25 cellular contexts compared by ENCODE assay signal in genomic region chr12:106238146-106238545, GRCh38. TPM values are rescaled to one million over a fixed set of nuclear protein-coding genes. Genes with fewer than 3 reads are reported as not detected.
A peak's percentile ranks its signal among the peaks of the same experiment; 100 is the strongest.
DNase-seq lines count a peak whose midpoint lies in the region; ATAC-seq and TF ChIP-seq lines count a peak whose summit lies in the region.
"Had no signal": no experiment of that assay in that cellular context is flagged by ENCODE, and none has a peak within 500 bp of the region (broad histone marks: within the 10 kb centered on the region; RNA-seq: fewer than 3 reads in every experiment).

No MANE protein-coding gene starts in this region.

- 0 out of 2 replicates have a peak overlapping the region, but pooled peaks have one; percentile 40 for H3K27ac ChIP-seq in WERI-Rb-1
- peak overlapping the region; percentile 24 to 89 (median 74) for H3K27ac ChIP-seq in heart left ventricle
- H3K27ac ChIP-seq: hepatocyte, psoas muscle, tibial nerve had no signal

- CTCF ChIA-PET in Caco-2 (lab: Charles Lee): no interaction called here

- H3K9me3 Mint-ChIP-seq in Caco-2 (ENCODE audit: unreplicated experiment): no peaks in the 10 kb centered on the region
- no peaks in the 10 kb centered on the region for H3K9me3 Mint-ChIP-seq in neural crest cell
- H3K9me3 Mint-ChIP-seq: activated CD8-positive, alpha-beta T cell treated with anti-CD3 and anti-CD28 coated beads for 36 hours; activated naive CD8-positive, alpha-beta T cell treated with anti-CD3 and anti-CD28 coated beads, Interleukin-2, amount 10 ng/mL, durations not matched to agents 7 days and 5 days had no signal

- H3K4me1 Mint-ChIP-seq in Caco-2 (ENCODE audit: low read depth, unreplicated experiment) (peaks cover 7% of the 10 kb centered on the region), neural crest cell (peaks cover 10% of the 10 kb centered on the region)
- H3K4me1 Mint-ChIP-seq: activated naive CD8-positive, alpha-beta T cell treated with anti-CD3 and anti-CD28 coated beads, Interleukin-2, amount 10 ng/mL, durations not matched to agents 7 days and 5 days; immature natural killer cell had no signal

- H3K36me3 ChIP-seq in Caco-2 (ENCODE audit: control insufficient read depth, insufficient read depth, low read length) (peaks cover 4% of the 10 kb centered on the region; the same call in 1 of the 2 replicates), WERI-Rb-1 (peaks cover 15% of the 10 kb centered on the region), heart left ventricle (peaks cover 0 to 50% (median 39%) of the 10 kb centered on the region in 9 donors)

- no TSS peak for BruUV-seq in Caco-2 (replicated peaks; lab: Mats Ljungman, UMichigan)

- H3K27me3 Mint-ChIP-seq in Caco-2 (ENCODE audit: insufficient read depth, unreplicated experiment) (no peaks in the 10 kb centered on the region), neural crest cell (ENCODE audit: low read depth) (no peaks in the 10 kb centered on the region)
- H3K27me3 Mint-ChIP-seq: activated CD8-positive, alpha-beta T cell treated with anti-CD3 and anti-CD28 coated beads for 36 hours; activated naive CD8-positive, alpha-beta T cell treated with anti-CD3 and anti-CD28 coated beads, Interleukin-2, amount 10 ng/mL, durations not matched to agents 7 days and 5 days had no signal

- intact Hi-C loops in Caco-2 (cut with micrococcal nuclease; ENCODE audit: unreplicated experiment): no loop called here
- intact Hi-C loops in heart left ventricle (cut with DNase I): loop anchor here in 2 of 10 donors (5.0 kb wide), 2 partner anchors 104 to 109 kb away; no protein-coding TSS in a partner anchor

- H3K4me1 ChIP-seq in Caco-2 (no peaks in the 10 kb centered on the region), heart left ventricle (peaks cover 0 to 28% (median 5%) of the 10 kb centered on the region in 12 donors)
- H3K4me1 ChIP-seq: psoas muscle had no signal

- no peaks in the 10 kb centered on the region for H3K27me3 ChIP-seq in Caco-2 (replicated peaks; ENCODE audit: control insufficient read depth, insufficient read depth, low read length)
- H3K27me3 ChIP-seq in WERI-Rb-1 (ENCODE audit: insufficient read depth, low read depth, severe bottlenecking): no peaks in the 10 kb centered on the region
- H3K27me3 ChIP-seq in heart left ventricle: no peaks in the 10 kb centered on the region
- H3K27me3 ChIP-seq: hepatocyte, tibial nerve had no signal

- no peak overlapping the region for H3K4me3 Mint-ChIP-seq in Caco-2 (ENCODE audit: unreplicated experiment)
- H3K4me3 Mint-ChIP-seq in neural crest cell: peak overlapping the region; percentile 12
- H3K4me3 Mint-ChIP-seq: activated CD8-positive, alpha-beta T cell treated with anti-CD3 and anti-CD28 coated beads for 36 hours; activated naive CD8-positive, alpha-beta T cell treated with anti-CD3 and anti-CD28 coated beads, Interleukin-2, amount 10 ng/mL, durations not matched to agents 7 days and 5 days; immature natural killer cell had no signal

- DNase-seq in Caco-2: no peak
- DNase-seq in WERI-Rb-1: no peak
- peak in 4 of 5 donors; percentile 22 to 60 (median 52) for DNase-seq in heart left ventricle
- DNase-seq in neural crest cell (ENCODE audit: low read depth, low spot score): no peak
- no peak for DNase-seq in COLO668 (lab: John Stamatoyannopoulos, UW; ENCODE audit: unreplicated experiment)
- no peak for DNase-seq in NCI-H1930 (lab: John Stamatoyannopoulos, UW)
- DNase-seq in AG08395 (ENCODE audit: low spot score): no peak
- DNase-seq: activated CD4-positive, CD25-positive, alpha-beta regulatory T cell; activated CD8-positive, alpha-beta T cell treated with anti-CD3 and anti-CD28 coated beads for 36 hours; activated naive CD8-positive, alpha-beta T cell treated with anti-CD3 and anti-CD28 coated beads, Interleukin-2, amount 10 ng/mL, durations not matched to agents 7 days and 5 days; COR-L47; DMS79 treated with DMSO at 0.1 percent for 48 hours; effector memory CD4-positive, alpha-beta T cell; foreskin melanocyte; immature natural killer cell; Kasumi-1; NCI-H187; NCI-H69; psoas muscle; stimulated activated CD8-positive, alpha-beta memory T cell treated with anti-CD3 and anti-CD28 coated beads, Interleukin-4, amount 100 ng/mL, for 48 hours; T1000 had no signal

- H3K27ac Mint-ChIP-seq in Caco-2 (ENCODE audit: unreplicated experiment) (peak overlapping the region; percentile 62), neural crest cell (ENCODE audit: unreplicated experiment) (peak overlapping the region; percentile 13)
- H3K27ac Mint-ChIP-seq: activated CD8-positive, alpha-beta T cell treated with anti-CD3 and anti-CD28 coated beads for 36 hours; activated naive CD8-positive, alpha-beta T cell treated with anti-CD3 and anti-CD28 coated beads, Interleukin-2, amount 10 ng/mL, durations not matched to agents 7 days and 5 days; immature natural killer cell had no signal

- TF ChIP-seq POLR2A in heart left ventricle (IDR thresholded peaks at IDR 0.05): peak in 1 of 2 donors; percentile 42

- WGBS in heart left ventricle, 4 donors: 52 to 59% (median 56%) methylated on average over 11 of the region's 11 CpGs

- H3K4me3 ChIP-seq in Caco-2 (ENCODE audit: low read depth, low read length) (no peak overlapping the region), WERI-Rb-1 (ENCODE audit: low read depth, low read length) (no peak overlapping the region), heart left ventricle (no peak overlapping the region)
- H3K4me3 ChIP-seq: hepatocyte, psoas muscle, tibial nerve had no signal

- POLR2A ChIA-PET in Caco-2 (lab: Charles Lee): interaction anchor here (0.6 to 1.0 kb wide), 3 partner anchors 8 to 747 kb away, joined by 4 to 10 read pairs (median 10); no protein-coding TSS in a partner anchor

- ATAC-seq in heart left ventricle (peak; percentile 63 to 89 (median 83)), HG03108 (IDR thresholded peaks at IDR 0.05; ENCODE audit: unreplicated experiment) (no peak)
- ATAC-seq: activated CD8-positive, alpha-beta T cell treated with anti-CD3 and anti-CD28 coated beads for 36 hours; esophagus mucosa had no signal

- H3K9me3 ChIP-seq in Caco-2: no peaks in the 10 kb centered on the region
- no peaks in the 10 kb centered on the region for H3K9me3 ChIP-seq in WERI-Rb-1 (ENCODE audit: severe bottlenecking)
- H3K9me3 ChIP-seq in heart left ventricle: no peaks in the 10 kb centered on the region
- H3K9me3 ChIP-seq: psoas muscle, tibial nerve had no signal

- H3K36me3 Mint-ChIP-seq in Caco-2 (ENCODE audit: insufficient read depth, unreplicated experiment): peaks cover 29% of the 10 kb centered on the region
- H3K36me3 Mint-ChIP-seq in neural crest cell (ENCODE audit: low read depth): peaks cover 30% of the 10 kb centered on the region
- H3K36me3 Mint-ChIP-seq: activated naive CD8-positive, alpha-beta T cell treated with anti-CD3 and anti-CD28 coated beads, Interleukin-2, amount 10 ng/mL, durations not matched to agents 7 days and 5 days had no signal

- TF ChIP-seq CTCF in Caco-2 (IDR thresholded peaks at IDR 0.05; ENCODE audit: insufficient read depth in 1 of 2, low read depth in 1 of 2, low read length in 1 of 2, severe bottlenecking in 1 of 2, unreplicated experiment in 1 of 2): no peak
- no peak for TF ChIP-seq CTCF in WERI-Rb-1 (IDR thresholded peaks at IDR 0.05; ENCODE audit: low read depth, low read length)
- no peak for TF ChIP-seq CTCF in heart left ventricle (IDR thresholded peaks at IDR 0.05)
- TF ChIP-seq CTCF in neural crest cell (conservative IDR thresholded peaks at IDR 0.05): no peak

RNA-seq across cellular contexts. Expression of gene CKAP4, which starts 9.7 kb away (rescaled TPM):
- total RNA-seq in Caco-2 (2022) (60.8 and 63.1 TPM in 2 replicates), heart left ventricle (10 to 100 TPM; 39.9 to 70.7 (median 53.7) TPM), neural crest cell (99.4 and 102 TPM in 2 replicates)
- 10 to 100 TPM; 19.0 to 61.5 TPM for polyA plus RNA-seq in heart left ventricle

Comparison
In these comparisons a context has a peak if more than half of its experiments do, and no peak if none do; other contexts are left out.
1. DNase-seq: peak in heart left ventricle (4 of 5); none in Caco-2 (0 of 2), WERI-Rb-1 (single experiment), neural crest cell (single experiment), COLO668 (single experiment), NCI-H1930 (0 of 2) and AG08395 (single experiment).